In genomic region chr2:240432820-240433801, GRCh38 we compare ENCODE assay signal across 1 cellular context.
TF ChIP-seq lines count a peak whose summit lies in the region.

No MANE protein-coding gene starts in this region.

TF ChIP-seq in H1, 55 proteins besides CTCF, POLR2A, EP300 and RAD21:
- TF ChIP-seq TAF1 (IDR thresholded peaks at IDR 0.05; ENCODE audit: low read depth, low read length) (no peak), FOSL1 (IDR thresholded peaks at IDR 0.05; ENCODE audit: insufficient read depth, low read depth, low read length) (no peak), CHD1 (IDR thresholded peaks at IDR 0.05; ENCODE audit: low read depth, low read length) (no peak), BACH1 (IDR thresholded peaks at IDR 0.05; ENCODE audit: low read length) (no peak), BCL11A (IDR thresholded peaks at IDR 0.05; ENCODE audit: low read depth in 2 of 2, low read length in 2 of 2) (no peak), TEAD4 (IDR thresholded peaks at IDR 0.05; ENCODE audit: low read depth, low read length) (no peak)
